1 cellular context compared by ENCODE assay signal in genomic region chr19:49408816-49409440, GRCh38.
TF ChIP-seq lines count a peak whose summit lies in the region.

No MANE protein-coding gene starts in this region.

TF ChIP-seq in HCT116, 20 proteins besides CTCF, POLR2A, EP300 and RAD21:
- TF ChIP-seq ZFX (IDR thresholded peaks at IDR 0.05) (no peak), TCF7L2 (IDR thresholded peaks at IDR 0.05; ENCODE audit: borderline replicate concordance, extremely low read depth, insufficient read depth, insufficient read length) (no peak), CBX3 (IDR thresholded peaks at IDR 0.05; ENCODE audit: low read depth) (no peak), POLR2AphosphoS5 (IDR thresholded peaks at IDR 0.05; ENCODE audit: low read depth, low read length) (no peak), SP1 (IDR thresholded peaks at IDR 0.05; ENCODE audit: low read depth) (no peak), REST (IDR thresholded peaks at IDR 0.05; ENCODE audit: low read depth) (no peak), CEBPB (IDR thresholded peaks at IDR 0.05; ENCODE audit: low read depth) (no peak), ZBTB33 (IDR thresholded peaks at IDR 0.05; ENCODE audit: extremely low read depth, insufficient replicate concordance, low read length) (no peak), YY1 (IDR thresholded peaks at IDR 0.05; ENCODE audit: extremely low read depth, insufficient replicate concordance, low read depth, low read length) (no peak), ZNF274 (IDR thresholded peaks at IDR 0.05; ENCODE audit: low read depth, low read length) (no peak), JUND (IDR thresholded peaks at IDR 0.05) (no peak), SIN3A (IDR thresholded peaks at IDR 0.05; ENCODE audit: low read depth) (no peak), ELF1 (IDR thresholded peaks at IDR 0.05; ENCODE audit: borderline replicate concordance, low read depth) (no peak), FOSL1 (IDR thresholded peaks at IDR 0.05; ENCODE audit: low read depth) (no peak), EZH2phosphoT487 (IDR thresholded peaks at IDR 0.05; ENCODE audit: borderline replicate concordance) (no peak), SRF (IDR thresholded peaks at IDR 0.05; ENCODE audit: low read depth) (no peak), EGR1 (IDR thresholded peaks at IDR 0.05; ENCODE audit: low read depth) (no peak), EZH2 (IDR thresholded peaks at IDR 0.05) (no peak)
- TF ChIP-seq, protein P1, sequence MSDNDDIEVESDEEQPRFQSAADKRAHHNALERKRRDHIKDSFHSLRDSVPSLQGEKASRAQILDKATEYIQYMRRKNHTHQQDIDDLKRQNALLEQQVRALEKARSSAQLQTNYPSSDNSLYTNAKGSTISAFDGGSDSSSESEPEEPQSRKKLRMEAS (IDR thresholded peaks at IDR 0.05): no peak
- TF ChIP-seq, protein P2, sequence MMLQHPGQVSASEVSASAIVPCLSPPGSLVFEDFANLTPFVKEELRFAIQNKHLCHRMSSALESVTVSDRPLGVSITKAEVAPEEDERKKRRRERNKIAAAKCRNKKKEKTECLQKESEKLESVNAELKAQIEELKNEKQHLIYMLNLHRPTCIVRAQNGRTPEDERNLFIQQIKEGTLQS (IDR thresholded peaks at IDR 0.05): no peak
TF ChIP-seq in HCT116: peak in this region for 0.
